24 cellular contexts compared by ENCODE assay signal in the genomic region with DNA sequence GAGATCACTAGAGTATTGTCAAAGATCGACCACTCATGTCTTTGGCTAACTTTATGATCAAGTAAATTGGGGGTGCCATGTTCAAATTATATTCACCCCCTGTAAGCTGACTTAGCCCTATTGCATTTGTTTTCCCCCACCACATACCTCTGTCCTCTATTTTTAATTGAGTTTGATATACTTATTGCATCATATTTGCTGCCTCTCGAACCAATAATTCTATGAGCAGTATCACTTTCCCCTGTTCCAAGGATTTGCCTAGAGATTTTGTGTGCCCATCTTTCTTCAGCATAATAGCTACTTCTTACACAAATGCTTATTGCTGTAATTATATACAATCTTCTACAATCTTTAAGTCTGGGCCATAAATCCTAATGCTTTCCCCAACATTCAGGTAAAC.
DNase-seq lines count a peak whose midpoint lies in the region; ATAC-seq, FAIRE-seq and TF ChIP-seq lines count a peak whose summit lies in the region.
"Had no signal": no experiment of that assay in that cellular context is flagged by ENCODE, and none has a peak within 500 bp of the region (broad histone marks: within the 10 kb centered on the region; RNA-seq: fewer than 3 reads in every experiment).

No MANE protein-coding gene starts in this region.

- no peak overlapping the region for H2BK15ac ChIP-seq in H1 (ENCODE audit: low read length)

- H2AK5ac ChIP-seq in H1 (ENCODE audit: low read depth, low read length), result no peak overlapping the region

- H3K4me3 ChIP-seq in HepG2 (replicated peaks in 1 of 3; ENCODE audit: insufficient read depth in 1 of 3, low read depth in 2 of 3, low read length in 3 of 3) (no peak overlapping the region), right lobe of liver (no peak overlapping the region), H1 (ENCODE audit: extremely low read depth in 1 of 4, insufficient read depth in 2 of 4, low read depth in 3 of 4, low read length in 4 of 4) (no peak overlapping the region)
- H3K4me3 ChIP-seq: BLaER1 treated with 17β-estradiol and CSF1 and Interleukin-3, amounts not matched to agents 10 nM and 100 nM; GM12878; GM23338; HAP-1 had no signal

- in situ Hi-C loops in HepG2 (cut with HindIII; ENCODE audit: extremely low pct_ligation_motif_present, low pct_unique_long_range_greater_than_20kb), result no loop called here

- TF ChIP-seq EP300 in HepG2 (IDR thresholded peaks at IDR 0.05; ENCODE audit: low read depth in 2 of 2, low read length in 2 of 2), result no peak
- no peak for TF ChIP-seq EP300 in HepG2 (CRISPR knock-in tag; IDR thresholded peaks at IDR 0.05; ENCODE audit: borderline replicate concordance)
- TF ChIP-seq EP300 in H1 (IDR thresholded peaks at IDR 0.05; ENCODE audit: borderline replicate concordance in 1 of 2, low read depth in 2 of 2, low read length in 2 of 2), result no peak

- no peak overlapping the region for H4K8ac ChIP-seq in H1 (ENCODE audit: extremely low read depth, insufficient read depth, low read length)

- no peak overlapping the region for H2AFZ ChIP-seq in HepG2 (ENCODE audit: low read length)
- H2AFZ ChIP-seq in H1 (ENCODE audit: low read length), result no peak overlapping the region
- H2AFZ ChIP-seq: GM23338 had no signal

- H4K5ac ChIP-seq in H1 (ENCODE audit: insufficient read length, low read depth, low read length), result no peak overlapping the region

- no TSS peak for BruUV-seq in HepG2 (replicated peaks; lab: Mats Ljungman, UMichigan)

- H4K91ac ChIP-seq in H1 (replicated peaks; ENCODE audit: insufficient read length, low read length), result no peak overlapping the region

- no peak overlapping the region for H2BK12ac ChIP-seq in H1 (ENCODE audit: low read depth, low read length)

- no peak overlapping the region for H3K56ac ChIP-seq in H1 (replicated peaks; ENCODE audit: insufficient read length, low read depth, low read length)

- no peak overlapping the region for H3K18ac ChIP-seq in H1 (ENCODE audit: extremely low read depth, low read length)

- H3K36me3 ChIP-seq in HepG2 (replicated peaks in 1 of 2; ENCODE audit: control insufficient read depth in 1 of 2, insufficient read depth in 2 of 2, low read length in 2 of 2) (no peaks in the 10 kb centered on the region), right lobe of liver (no peaks in the 10 kb centered on the region), H1 (ENCODE audit: control insufficient read depth in 2 of 4, insufficient read depth in 4 of 4, low read length in 3 of 4) (no peaks in the 10 kb centered on the region)
- H3K36me3 ChIP-seq: BE2C; BLaER1 treated with 17β-estradiol and CSF1 and Interleukin-3, amounts not matched to agents 10 nM and 100 nM; HAP-1 had no signal

- H3K14ac ChIP-seq in H1 (ENCODE audit: insufficient read length), result no peak overlapping the region

- WGBS in HepG2 (ENCODE audit: low lambda C conversion rate), result 90% methylated on average over 2 of the region's 2 CpGs
- 100% methylated on average over 2 of the region's 2 CpGs for WGBS in right lobe of liver (ENCODE audit: insufficient coverage, low coverage, low lambda C conversion rate, missing lambda C conversion rate)
- 98% methylated on average over 2 of the region's 2 CpGs; no CpG with 5 or more reads in 1 of the 2 experiments for WGBS in H1 (ENCODE audit: extremely low coverage in 1 of 2, insufficient coverage in 1 of 2, insufficient read length in 1 of 2, insufficient replicate concordance in 2 of 2, low coverage in 1 of 2, low lambda C conversion rate in 2 of 2, missing lambda C conversion rate in 1 of 2), 2 experiments

- no peak overlapping the region for H3K4me2 ChIP-seq in HepG2 (ENCODE audit: low read depth, low read length)
- no peak overlapping the region for H3K4me2 ChIP-seq in H1 (ENCODE audit: insufficient read depth in 1 of 2, low read depth in 2 of 2, low read length in 2 of 2)
- H3K4me2 ChIP-seq: BLaER1 treated with 17β-estradiol and CSF1 and Interleukin-3, amounts not matched to agents 10 nM and 100 nM; GM23338 had no signal

- no peak overlapping the region for H2BK20ac ChIP-seq in H1 (ENCODE audit: low read length)

- ATAC-seq in HepG2 (no peak), right lobe of liver (no peak), HG03135 (IDR thresholded peaks at IDR 0.05; ENCODE audit: unreplicated experiment) (no peak)
- ATAC-seq: GM12878, GM23338 had no signal

- H3K27me3 ChIP-seq in HepG2 (ENCODE audit: control insufficient read depth in 1 of 2, insufficient read depth in 2 of 2, low read length in 2 of 2), result no peaks in the 10 kb centered on the region
- H3K27me3 ChIP-seq in right lobe of liver, result no peaks in the 10 kb centered on the region
- H3K27me3 ChIP-seq in H1 (replicated peaks in 1 of 4; ENCODE audit: control insufficient read depth in 3 of 4, extremely low read depth in 1 of 4, insufficient read depth in 3 of 4, low read length in 3 of 4), result no peaks in the 10 kb centered on the region
- H3K27me3 ChIP-seq: BE2C; BLaER1 treated with 17β-estradiol and CSF1 and Interleukin-3, amounts not matched to agents 10 nM and 100 nM had no signal

- no peak overlapping the region for H3K9ac ChIP-seq in HepG2 (ENCODE audit: insufficient read depth, low read depth, low read length)
- no peak overlapping the region for H3K9ac ChIP-seq in H1 (replicated peaks in 1 of 4; ENCODE audit: extremely low read depth in 1 of 4, low read depth in 3 of 4, low read length in 3 of 4)
- H3K9ac ChIP-seq: BLaER1 treated with 17β-estradiol and CSF1 and Interleukin-3, amounts not matched to agents 10 nM and 100 nM had no signal

- no peak for FAIRE-seq in HepG2 (lab: Jason Lieb, UNC)
- no peak for FAIRE-seq in H1 (lab: Jason Lieb, UNC)
- FAIRE-seq: A204.1, GM12878, GM19239, H54 had no signal

- no peak overlapping the region for H2BK5ac ChIP-seq in H1 (ENCODE audit: low read depth, low read length)

- no peak for TF ChIP-seq RAD21 in HepG2 (CRISPR knock-in tag; IDR thresholded peaks at IDR 0.05)
- no peak for TF ChIP-seq RAD21 in H1 (IDR thresholded peaks at IDR 0.05 in 1 of 2, conservative IDR thresholded peaks at IDR 0.05 in 1 of 2; ENCODE audit: low read depth in 2 of 2, low read length in 2 of 2)

- intact Hi-C loops in HepG2 (cut with micrococcal nuclease; ENCODE audit: unreplicated experiment) (no loop called here), right lobe of liver (cut with DNase I) (loop anchor here in 1 of 2 donors (10.0 kb wide), 1 partner anchor 277 kb away; no protein-coding TSS in a partner anchor)

- CTCF ChIA-PET in HepG2 (lab: Yijun Ruan, JAX; ENCODE audit: low intra/inter-chr PET ratio, low total read pairs), result no interaction called here
- CTCF ChIA-PET in H1 (lab: Charles Lee; ENCODE audit: partially characterized antibody), result interaction anchor here (0.6 to 6.2 kb wide), 6 partner anchors 10 to 97 kb away, joined by 3 to 70 read pairs (median 6); no protein-coding TSS in a partner anchor

- H3K4me1 ChIP-seq in HepG2 (ENCODE audit: insufficient read depth, low read length), result peaks cover 9% of the 10 kb centered on the region
- peaks cover 0 to 14% (median 5%) of the 10 kb centered on the region in 4 donors for H3K4me1 ChIP-seq in right lobe of liver
- peaks cover 0 to 6% (median 3%) of the 10 kb centered on the region in 4 experiments; a peak in 4 of 7 replicates for H3K4me1 ChIP-seq in H1 (replicated peaks in 1 of 4; ENCODE audit: control insufficient read depth in 3 of 4, insufficient read depth in 4 of 4, low read length in 3 of 4)
- H3K4me1 ChIP-seq: BE2C had no signal

- no peaks in the 10 kb centered on the region for H3K79me1 ChIP-seq in H1 (ENCODE audit: low read depth, low read length)

- H4K20me1 ChIP-seq in HepG2 (ENCODE audit: insufficient read depth, low read length), result no peaks in the 10 kb centered on the region
- H4K20me1 ChIP-seq in H1 (replicated peaks in 1 of 2; ENCODE audit: control insufficient read depth in 1 of 2, insufficient read depth in 2 of 2, low read length in 2 of 2), result no peaks in the 10 kb centered on the region
- H4K20me1 ChIP-seq: BLaER1 treated with 17β-estradiol and CSF1 and Interleukin-3, amounts not matched to agents 10 nM and 100 nM had no signal

- no peaks in the 10 kb centered on the region for H3K79me2 ChIP-seq in HepG2 (ENCODE audit: insufficient read depth, low read length)
- no peaks in the 10 kb centered on the region for H3K79me2 ChIP-seq in H1 (ENCODE audit: control insufficient read depth in 1 of 2, insufficient read depth in 2 of 2, low read length in 2 of 2)

- POLR2A ChIA-PET in HepG2 (lab: Yijun Ruan, JAX) (interaction anchor here (0.7 kb wide), 1 partner anchor 244 kb away, joined by 3 read pairs; no protein-coding TSS in a partner anchor), H1 (lab: Charles Lee; ENCODE audit: partially characterized antibody) (no interaction called here)

- no peak overlapping the region for H3K4ac ChIP-seq in H1 (replicated peaks; ENCODE audit: insufficient read length, low read depth, low read length)

- H3K23me2 ChIP-seq in H1 (ENCODE audit: low read depth, low read length), result no peaks in the 10 kb centered on the region

- DNase-seq in HepG2 (ENCODE audit: low spot score), result no peak
- no peak for DNase-seq in right lobe of liver
- no peak for DNase-seq in H1 (ENCODE audit: low read depth in 1 of 2, low spot score in 2 of 2)
- DNase-seq in substantia nigra (lab: John Stamatoyannopoulos, UW), result no peak
- DNase-seq in AG08395 (ENCODE audit: low spot score), result no peak
- no peak for DNase-seq in activated naive CD4-positive, alpha-beta T cell (lab: John Stamatoyannopoulos, UW)
- DNase-seq: AML-193; BE2C; CD4-positive, alpha-beta T cell; CD8-positive, alpha-beta memory T cell; DMS 273 treated with DMSO at 0.1 percent for 48 hours; DMS79; EL; GDM1; HFFc6 had no signal

- no peak overlapping the region for H2BK120ac ChIP-seq in H1 (replicated peaks; ENCODE audit: low read depth, low read length)

- H3K27ac ChIP-seq in HepG2 (ENCODE audit: extremely low read length, insufficient read depth, low read length) (no peak overlapping the region), right lobe of liver (no peak overlapping the region), H1 (ENCODE audit: low read depth, low read length) (no peak overlapping the region), substantia nigra (ENCODE audit: low read depth, low read length, poor library complexity, severe bottlenecking) (peak overlapping the region; percentile 31)
- H3K27ac ChIP-seq: 22Rv1; BLaER1 treated with 17β-estradiol and CSF1 and Interleukin-3, amounts not matched to agents 10 nM and 100 nM had no signal

- TF ChIP-seq CTCF in HepG2 (CRISPR knock-in tag; IDR thresholded peaks at IDR 0.05) (no peak), right lobe of liver (IDR thresholded peaks at IDR 0.05) (no peak), H1 (IDR thresholded peaks at IDR 0.05; ENCODE audit: control extremely low read depth in 1 of 3, insufficient read depth in 1 of 3, low read depth in 1 of 3, low read length in 3 of 3) (no peak)

- no peak overlapping the region for H3K23ac ChIP-seq in H1 (ENCODE audit: insufficient read length)

- TF ChIP-seq POLR2A in HepG2 (IDR thresholded peaks at IDR 0.05; ENCODE audit: insufficient read depth in 1 of 2, low read depth in 2 of 2, low read length in 2 of 2) (no peak), right lobe of liver (IDR thresholded peaks at IDR 0.05) (no peak), H1 (IDR thresholded peaks at IDR 0.05; ENCODE audit: control extremely low read depth in 1 of 2, low read depth in 2 of 2, low read length in 2 of 2) (no peak)

- H3K9me3 ChIP-seq in HepG2 (ENCODE audit: low read length) (no peaks in the 10 kb centered on the region), right lobe of liver (no peaks in the 10 kb centered on the region), H1 (ENCODE audit: insufficient read depth in 2 of 2, low read depth in 1 of 2, low read length in 1 of 2) (no peaks in the 10 kb centered on the region)
- H3K9me3 ChIP-seq: BE2C; BLaER1 treated with 17β-estradiol and CSF1 and Interleukin-3, amounts not matched to agents 10 nM and 100 nM; HAP-1 had no signal

Comparison
In these comparisons a context has a peak if more than half of its experiments do, and no peak if none do; other contexts are left out.
1. Of the 41 proteins assayed by ChIP-seq in both HepG2 and H1: peak only in HepG2: none; only in H1: none; in both: CEBPB; in neither: 40.